ENCODE assay signal across 10 cellular contexts in the genomic region with DNA sequence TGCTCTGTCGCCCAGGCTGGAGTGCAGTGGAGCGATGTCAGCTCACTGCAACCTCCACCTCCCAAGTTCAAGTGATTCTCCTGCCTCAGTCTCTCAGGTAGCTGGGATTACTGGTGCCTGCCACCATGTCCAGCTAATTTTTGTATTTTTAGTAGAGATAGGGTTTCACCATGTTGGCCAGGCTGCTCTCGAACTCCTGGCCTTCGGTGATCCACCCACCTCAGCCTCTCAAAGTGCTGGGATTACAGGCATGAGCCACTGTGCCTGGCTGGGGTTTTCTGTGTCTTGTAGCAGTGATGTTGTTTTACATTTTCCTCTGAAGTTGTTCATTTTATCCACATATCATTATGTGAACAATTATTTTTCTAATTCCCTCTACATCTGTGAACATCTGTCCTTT. TPM values are rescaled to one million over a fixed set of nuclear protein-coding genes. Genes with fewer than 3 reads are reported as not detected.
DNase-seq lines count a peak whose midpoint lies in the region; TF ChIP-seq lines count a peak whose summit lies in the region.
"Not testable (repeated sequence)": the region's sequence is repeated elsewhere in the genome, so short reads cannot be mapped to it uniquely, and the experiment has no call there.
"Had no signal": no experiment of that assay in that cellular context is flagged by ENCODE, and none has a peak within 500 bp of the region (broad histone marks: within the 10 kb centered on the region; RNA-seq: fewer than 3 reads in every experiment).

No MANE protein-coding gene starts in this region.

- H3K27ac Mint-ChIP-seq in activated CD4-positive, alpha-beta memory T cell treated with anti-CD3 and anti-CD28 coated beads, Interleukin-2, amount 10 ng/mL, durations not matched to agents 7 days and 5 days = not testable (repeated sequence)
- H3K27ac Mint-ChIP-seq in chondrocyte (ENCODE audit: unreplicated experiment) = peak overlapping the region; percentile 71
- H3K27ac Mint-ChIP-seq in osteocyte (ENCODE audit: unreplicated experiment) = peak overlapping the region; percentile 43

- H3K4me3 ChIP-seq in ACC112 (ENCODE audit: low read depth, low read length) (0 out of 2 replicates have a peak overlapping the region, but pooled peaks have one; percentile 50), uterus (peak overlapping the region in 1 of 2 donors; percentile 15)
- H3K4me3 ChIP-seq in OCI-LY3 (ENCODE audit: low read length); smooth muscle cell: not testable (repeated sequence)

- not testable (repeated sequence) for H3K9ac ChIP-seq in OCI-LY3 (ENCODE audit: low read length); smooth muscle cell (ENCODE audit: low read depth)

- H3K79me2 ChIP-seq in ACC112 (ENCODE audit: control insufficient read depth, insufficient read depth, low read length, unreplicated experiment); OCI-LY3 (ENCODE audit: low read length); smooth muscle cell (ENCODE audit: low read depth): not testable (repeated sequence)

- H3K4me1 ChIP-seq in ACC112 (ENCODE audit: control insufficient read depth, insufficient read depth, low read length, unreplicated experiment) (peaks cover 21% of the 10 kb centered on the region), OCI-LY3 (ENCODE audit: low read length) (peaks cover 70% of the 10 kb centered on the region), uterus (peaks cover 27 to 31% of the 10 kb centered on the region in 2 donors)
- H3K4me1 ChIP-seq in smooth muscle cell (ENCODE audit: low read depth) = not testable (repeated sequence)

- not testable (repeated sequence) for H3K9me3 ChIP-seq in OCI-LY3 (ENCODE audit: insufficient read depth, low read length); smooth muscle cell (replicated peaks; ENCODE audit: low read depth); uterus

- POLR2A ChIA-PET in activated CD4-positive, alpha-beta memory T cell treated with anti-CD3 and anti-CD28 coated beads, Interleukin-2, amount 10 ng/mL, durations not matched to agents 7 days and 5 days (lab: Charles Lee) = interaction anchor here (1.0 kb wide), 1 partner anchor 84 kb away, joined by 3 read pairs; no protein-coding TSS in a partner anchor

- peaks cover 11% of the 10 kb centered on the region for H3K4me1 Mint-ChIP-seq in activated CD4-positive, alpha-beta memory T cell treated with anti-CD3 and anti-CD28 coated beads, Interleukin-2, amount 10 ng/mL, durations not matched to agents 7 days and 5 days
- H3K4me1 Mint-ChIP-seq in chondrocyte (ENCODE audit: low read depth) (peaks cover 88% of the 10 kb centered on the region), osteocyte (ENCODE audit: unreplicated experiment) (peaks cover 75% of the 10 kb centered on the region)

- H3K4me3 Mint-ChIP-seq in activated CD4-positive, alpha-beta memory T cell treated with anti-CD3 and anti-CD28 coated beads, Interleukin-2, amount 10 ng/mL, durations not matched to agents 7 days and 5 days; chondrocyte (ENCODE audit: unreplicated experiment); osteocyte (ENCODE audit: unreplicated experiment): not testable (repeated sequence)

- intact Hi-C loops in uterus (cut with DNase I; ENCODE audit: low total_unique reads) = not testable (repeated sequence)

- H3K9me3 Mint-ChIP-seq in activated CD4-positive, alpha-beta memory T cell treated with anti-CD3 and anti-CD28 coated beads, Interleukin-2, amount 10 ng/mL, durations not matched to agents 7 days and 5 days; chondrocyte (ENCODE audit: low read depth); osteocyte (ENCODE audit: unreplicated experiment): not testable (repeated sequence)

- not testable (repeated sequence) for H3K36me3 ChIP-seq in ACC112 (ENCODE audit: insufficient read depth, low read length); OCI-LY3 (replicated peaks; ENCODE audit: low read depth, low read length); smooth muscle cell (ENCODE audit: low read depth); uterus

- not testable (repeated sequence) for H3F3A ChIP-seq in smooth muscle cell (ENCODE audit: low read depth)

- 86% methylated on average over 4 of the region's 4 CpGs for WGBS in smooth muscle cell (ENCODE audit: low lambda C conversion rate)

- H3K27me3 ChIP-seq in ACC112 (ENCODE audit: insufficient read depth, low read length); OCI-LY3 (ENCODE audit: low read depth, low read length); smooth muscle cell (ENCODE audit: low read depth); uterus: not testable (repeated sequence)

- CTCF ChIA-PET in activated CD4-positive, alpha-beta memory T cell treated with anti-CD3 and anti-CD28 coated beads, Interleukin-2, amount 10 ng/mL, durations not matched to agents 7 days and 5 days (lab: Charles Lee) = not testable (repeated sequence)

- H3K4me2 ChIP-seq in OCI-LY3 (ENCODE audit: low read length) (peak overlapping the region; percentile 59), smooth muscle cell (peak overlapping the region; percentile 48)

- not testable (repeated sequence) for H3K27ac ChIP-seq in ACC112 (ENCODE audit: low read depth, low read length)
- H3K27ac ChIP-seq in OCI-LY3 (ENCODE audit: low read length) = peak overlapping the region; percentile 73; the same call in 1 of the 2 replicates
- H3K27ac ChIP-seq in smooth muscle cell (ENCODE audit: low read depth) = peak overlapping the region; percentile 97
- H3K27ac ChIP-seq in uterus = peak overlapping the region; percentile 98 to 100

- H2AFZ ChIP-seq in ACC112 (ENCODE audit: low read length, unreplicated experiment) = peak overlapping the region; percentile 21
- H2AFZ ChIP-seq in OCI-LY3 (ENCODE audit: low read depth, low read length); smooth muscle cell (ENCODE audit: low read depth): not testable (repeated sequence)

- peaks cover 27% of the 10 kb centered on the region for H3K27me3 Mint-ChIP-seq in activated CD4-positive, alpha-beta memory T cell treated with anti-CD3 and anti-CD28 coated beads, Interleukin-2, amount 10 ng/mL, durations not matched to agents 7 days and 5 days
- H3K27me3 Mint-ChIP-seq in chondrocyte (ENCODE audit: low read depth); osteocyte (ENCODE audit: unreplicated experiment): not testable (repeated sequence)

- H4K20me1 ChIP-seq in OCI-LY3 (ENCODE audit: insufficient read depth, low read length); smooth muscle cell (ENCODE audit: low read depth): not testable (repeated sequence)

- not testable (repeated sequence) for TF ChIP-seq CTCF in OCI-LY3 (IDR thresholded peaks at IDR 0.05; ENCODE audit: low read depth, low read length); chondrocyte (IDR thresholded peaks at IDR 0.05); osteocyte (IDR thresholded peaks at IDR 0.05); smooth muscle cell (IDR thresholded peaks at IDR 0.05; ENCODE audit: borderline replicate concordance, insufficient read depth, poor library complexity, severe bottlenecking); uterus (IDR thresholded peaks at IDR 0.05)

- not testable (repeated sequence) for H3K36me3 Mint-ChIP-seq in activated CD4-positive, alpha-beta memory T cell treated with anti-CD3 and anti-CD28 coated beads, Interleukin-2, amount 10 ng/mL, durations not matched to agents 7 days and 5 days (ENCODE audit: low read depth); chondrocyte (ENCODE audit: low read depth); osteocyte (ENCODE audit: unreplicated experiment)

- TF ChIP-seq POLR2A in uterus (IDR thresholded peaks at IDR 0.05) = not testable (repeated sequence)

- peak; percentile 6 for DNase-seq in activated CD4-positive, alpha-beta memory T cell treated with anti-CD3 and anti-CD28 coated beads, Interleukin-2, amount 10 ng/mL, durations not matched to agents 7 days and 5 days
- not testable (repeated sequence) for DNase-seq in chondrocyte (ENCODE audit: low spot score); osteocyte (ENCODE audit: extremely low spot score, unreplicated experiment); smooth muscle cell (lab: John Stamatoyannopoulos, UW; ENCODE audit: unreplicated experiment); uterus
- peak; percentile 29 for DNase-seq in islet precursor cell

RNA-seq across cellular contexts. Expression of a gene that starts 8.7 kb away (rescaled TPM):
- total RNA-seq in activated CD4-positive, alpha-beta memory T cell treated with anti-CD3 and anti-CD28 coated beads, Interleukin-2, amount 10 ng/mL, durations not matched to agents 7 days and 5 days = 1 to 10 TPM; 8.1 to 9.6 TPM
- total RNA-seq in chondrocyte (176 to 329 TPM (median 178 TPM) in 3 replicates), osteocyte (87.9 and 93.4 TPM in 2 replicates), smooth muscle cell (11.1 and 24.0 TPM in 2 replicates), uterus (100 to 1,000 TPM in 3 of 4 donors, 10 to 100 TPM in 1; 44.1 to 591 (median 424) TPM)
- polyA plus RNA-seq in smooth muscle cell = 70.8 and 72.0 TPM in 2 replicates
- total RNA-seq: CD4-positive, alpha-beta memory T cell had no signal
- polyA plus RNA-seq: IgD-negative memory B cell had no signal
